1 cellular context compared by ENCODE assay signal in the genomic region with DNA sequence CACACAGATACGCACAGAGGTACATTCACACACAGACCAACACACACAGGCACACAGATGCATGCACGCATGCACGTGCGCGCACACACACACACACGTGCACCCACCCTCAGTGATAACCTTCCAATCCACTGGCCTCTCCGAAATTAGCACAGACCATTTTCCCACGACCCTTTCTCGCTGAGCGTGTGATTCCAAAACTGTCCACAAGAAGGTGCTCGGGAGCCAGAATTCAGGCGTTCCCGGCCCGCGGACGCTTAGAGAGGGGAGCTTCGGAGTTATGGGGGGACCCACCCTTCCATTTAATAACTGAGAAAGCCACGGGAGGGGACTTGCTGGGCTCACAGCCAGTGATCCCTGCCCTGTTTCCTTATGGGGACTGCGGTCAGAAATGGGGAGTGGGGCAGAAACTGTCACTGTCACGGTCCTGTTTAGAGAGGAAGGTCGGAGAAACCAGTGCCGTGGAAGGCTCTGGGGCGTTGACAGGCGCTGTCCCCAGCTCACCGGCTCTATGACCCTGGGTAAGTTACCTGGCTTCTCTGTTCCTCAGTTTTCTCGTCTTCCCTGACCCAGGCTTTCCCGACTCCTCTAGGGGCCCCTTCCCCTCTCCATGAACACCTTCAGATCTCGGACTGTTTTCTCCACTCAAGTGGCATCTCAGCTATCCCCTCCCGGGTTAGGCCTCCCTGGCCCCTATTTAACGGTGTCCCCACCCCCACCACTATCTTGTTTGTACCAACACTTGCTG.
A peak's percentile ranks its signal among the peaks of the same experiment; 100 is the strongest.
TF ChIP-seq lines count a peak whose summit lies in the region.

No MANE protein-coding gene starts in this region.

TF ChIP-seq in neural cell, 6 proteins besides CTCF, POLR2A, EP300 and RAD21:
- no peak for TF ChIP-seq MXI1 (conservative IDR thresholded peaks at IDR 0.05; ENCODE audit: poor library complexity, severe bottlenecking)
- TF ChIP-seq SMC3 (conservative IDR thresholded peaks at IDR 0.05; ENCODE audit: poor library complexity) = peak; percentile 79
